1 cellular context compared by ENCODE assay signal in the genomic region with DNA sequence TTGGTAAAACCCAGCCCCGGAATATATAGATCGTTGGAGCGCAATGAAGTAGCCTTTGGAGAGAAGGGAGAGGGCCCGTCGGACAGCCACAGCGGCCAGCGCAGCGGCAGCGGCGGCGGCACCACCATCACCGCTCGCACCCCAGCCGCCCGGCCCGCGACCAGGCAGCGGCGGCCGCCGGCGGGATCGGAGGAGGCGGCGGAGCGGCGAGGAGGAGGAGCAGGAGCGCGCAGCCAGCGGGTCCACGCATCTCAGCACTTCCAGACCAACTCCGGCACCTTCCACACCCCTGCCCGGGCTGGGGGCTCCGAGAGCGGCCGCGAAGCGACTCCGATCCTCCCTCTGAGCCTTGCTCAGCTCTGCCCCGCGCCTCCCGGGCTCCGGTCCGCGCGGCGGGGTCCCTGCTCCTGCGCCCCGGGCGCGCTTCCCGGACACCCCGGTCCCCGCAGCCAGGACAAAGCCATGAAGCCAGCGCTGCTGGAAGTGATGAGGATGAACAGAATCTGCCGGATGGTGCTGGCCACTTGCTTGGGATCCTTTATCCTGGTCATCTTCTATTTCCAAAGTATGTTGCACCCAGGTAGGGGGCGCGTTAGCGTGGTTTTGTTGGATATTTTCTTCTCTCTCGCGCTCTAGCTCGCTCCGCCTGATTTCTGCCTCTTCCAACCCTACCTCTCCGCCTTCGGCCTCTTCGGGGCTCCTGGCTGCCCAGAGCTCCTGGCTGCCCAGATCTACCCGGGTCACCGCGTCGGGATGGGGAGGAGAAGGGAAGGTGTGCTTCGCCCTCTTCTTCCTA.
A peak's percentile ranks its signal among the peaks of the same experiment; 100 is the strongest.
TF ChIP-seq lines count a peak whose summit lies in the region.

No MANE protein-coding gene starts in this region.

TF ChIP-seq in GM12878, 131 proteins besides CTCF, POLR2A, EP300 and RAD21 (continued from another document and continues in another):
- TF ChIP-seq, protein P1, sequence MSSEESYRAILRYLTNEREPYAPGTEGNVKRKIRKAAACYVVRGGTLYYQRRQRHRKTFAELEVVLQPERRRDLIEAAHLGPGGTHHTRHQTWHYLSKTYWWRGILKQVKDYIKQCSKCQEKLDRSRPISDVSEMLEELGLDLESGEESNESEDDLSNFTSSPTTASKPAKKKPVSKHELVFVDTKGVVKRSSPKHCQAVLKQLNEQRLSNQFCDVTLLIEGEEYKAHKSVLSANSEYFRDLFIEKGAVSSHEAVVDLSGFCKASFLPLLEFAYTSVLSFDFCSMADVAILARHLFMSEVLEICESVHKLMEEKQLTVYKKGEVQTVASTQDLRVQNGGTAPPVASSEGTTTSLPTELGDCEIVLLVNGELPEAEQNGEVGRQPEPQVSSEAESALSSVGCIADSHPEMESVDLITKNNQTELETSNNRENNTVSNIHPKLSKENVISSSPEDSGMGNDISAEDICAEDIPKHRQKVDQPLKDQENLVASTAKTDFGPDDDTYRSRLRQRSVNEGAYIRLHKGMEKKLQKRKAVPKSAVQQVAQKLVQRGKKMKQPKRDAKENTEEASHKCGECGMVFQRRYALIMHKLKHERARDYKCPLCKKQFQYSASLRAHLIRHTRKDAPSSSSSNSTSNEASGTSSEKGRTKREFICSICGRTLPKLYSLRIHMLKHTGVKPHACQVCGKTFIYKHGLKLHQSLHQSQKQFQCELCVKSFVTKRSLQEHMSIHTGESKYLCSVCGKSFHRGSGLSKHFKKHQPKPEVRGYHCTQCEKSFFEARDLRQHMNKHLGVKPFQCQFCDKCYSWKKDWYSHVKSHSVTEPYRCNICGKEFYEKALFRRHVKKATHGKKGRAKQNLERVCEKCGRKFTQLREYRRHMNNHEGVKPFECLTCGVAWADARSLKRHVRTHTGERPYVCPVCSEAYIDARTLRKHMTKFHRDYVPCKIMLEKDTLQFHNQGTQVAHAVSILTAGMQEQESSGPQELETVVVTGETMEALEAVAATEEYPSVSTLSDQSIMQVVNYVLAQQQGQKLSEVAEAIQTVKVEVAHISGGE (CRISPR knock-in tag; IDR thresholded peaks at IDR 0.05) = no peak
- no peak for TF ChIP-seq RFX5 (IDR thresholded peaks at IDR 0.05; ENCODE audit: low read depth, low read length)
- TF ChIP-seq, protein P2, sequence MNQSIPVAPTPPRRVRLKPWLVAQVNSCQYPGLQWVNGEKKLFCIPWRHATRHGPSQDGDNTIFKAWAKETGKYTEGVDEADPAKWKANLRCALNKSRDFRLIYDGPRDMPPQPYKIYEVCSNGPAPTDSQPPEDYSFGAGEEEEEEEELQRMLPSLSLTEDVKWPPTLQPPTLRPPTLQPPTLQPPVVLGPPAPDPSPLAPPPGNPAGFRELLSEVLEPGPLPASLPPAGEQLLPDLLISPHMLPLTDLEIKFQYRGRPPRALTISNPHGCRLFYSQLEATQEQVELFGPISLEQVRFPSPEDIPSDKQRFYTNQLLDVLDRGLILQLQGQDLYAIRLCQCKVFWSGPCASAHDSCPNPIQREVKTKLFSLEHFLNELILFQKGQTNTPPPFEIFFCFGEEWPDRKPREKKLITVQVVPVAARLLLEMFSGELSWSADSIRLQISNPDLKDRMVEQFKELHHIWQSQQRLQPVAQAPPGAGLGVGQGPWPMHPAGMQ (IDR thresholded peaks at IDR 0.05; ENCODE audit: borderline replicate concordance) = no peak
- no peak for TF ChIP-seq STAT3 (IDR thresholded peaks at IDR 0.05; ENCODE audit: low read depth, low read length)
- no peak for TF ChIP-seq FOXK2 (IDR thresholded peaks at IDR 0.05)
- TF ChIP-seq EGR1 (IDR thresholded peaks at IDR 0.05; ENCODE audit: borderline replicate concordance in 1 of 2, low read depth in 2 of 2, low read length in 2 of 2) = no peak
- TF ChIP-seq SP1 (IDR thresholded peaks at IDR 0.05; ENCODE audit: low read depth, low read length) = no peak
- TF ChIP-seq EED (IDR thresholded peaks at IDR 0.05; ENCODE audit: low read depth) = peak; percentile 71; the same call in 1 of the 2 replicates
- TF ChIP-seq ZNF217 (IDR thresholded peaks at IDR 0.05) = no peak
- TF ChIP-seq, protein P3, sequence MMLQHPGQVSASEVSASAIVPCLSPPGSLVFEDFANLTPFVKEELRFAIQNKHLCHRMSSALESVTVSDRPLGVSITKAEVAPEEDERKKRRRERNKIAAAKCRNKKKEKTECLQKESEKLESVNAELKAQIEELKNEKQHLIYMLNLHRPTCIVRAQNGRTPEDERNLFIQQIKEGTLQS (IDR thresholded peaks at IDR 0.05; ENCODE audit: borderline replicate concordance, extremely low read depth, low read depth, low read length) = no peak
- no peak for TF ChIP-seq TARDBP (IDR thresholded peaks at IDR 0.05; ENCODE audit: borderline replicate concordance)
- TF ChIP-seq CBX3 (IDR thresholded peaks at IDR 0.05; ENCODE audit: borderline replicate concordance, low read depth) = no peak
- TF ChIP-seq, protein P4, sequence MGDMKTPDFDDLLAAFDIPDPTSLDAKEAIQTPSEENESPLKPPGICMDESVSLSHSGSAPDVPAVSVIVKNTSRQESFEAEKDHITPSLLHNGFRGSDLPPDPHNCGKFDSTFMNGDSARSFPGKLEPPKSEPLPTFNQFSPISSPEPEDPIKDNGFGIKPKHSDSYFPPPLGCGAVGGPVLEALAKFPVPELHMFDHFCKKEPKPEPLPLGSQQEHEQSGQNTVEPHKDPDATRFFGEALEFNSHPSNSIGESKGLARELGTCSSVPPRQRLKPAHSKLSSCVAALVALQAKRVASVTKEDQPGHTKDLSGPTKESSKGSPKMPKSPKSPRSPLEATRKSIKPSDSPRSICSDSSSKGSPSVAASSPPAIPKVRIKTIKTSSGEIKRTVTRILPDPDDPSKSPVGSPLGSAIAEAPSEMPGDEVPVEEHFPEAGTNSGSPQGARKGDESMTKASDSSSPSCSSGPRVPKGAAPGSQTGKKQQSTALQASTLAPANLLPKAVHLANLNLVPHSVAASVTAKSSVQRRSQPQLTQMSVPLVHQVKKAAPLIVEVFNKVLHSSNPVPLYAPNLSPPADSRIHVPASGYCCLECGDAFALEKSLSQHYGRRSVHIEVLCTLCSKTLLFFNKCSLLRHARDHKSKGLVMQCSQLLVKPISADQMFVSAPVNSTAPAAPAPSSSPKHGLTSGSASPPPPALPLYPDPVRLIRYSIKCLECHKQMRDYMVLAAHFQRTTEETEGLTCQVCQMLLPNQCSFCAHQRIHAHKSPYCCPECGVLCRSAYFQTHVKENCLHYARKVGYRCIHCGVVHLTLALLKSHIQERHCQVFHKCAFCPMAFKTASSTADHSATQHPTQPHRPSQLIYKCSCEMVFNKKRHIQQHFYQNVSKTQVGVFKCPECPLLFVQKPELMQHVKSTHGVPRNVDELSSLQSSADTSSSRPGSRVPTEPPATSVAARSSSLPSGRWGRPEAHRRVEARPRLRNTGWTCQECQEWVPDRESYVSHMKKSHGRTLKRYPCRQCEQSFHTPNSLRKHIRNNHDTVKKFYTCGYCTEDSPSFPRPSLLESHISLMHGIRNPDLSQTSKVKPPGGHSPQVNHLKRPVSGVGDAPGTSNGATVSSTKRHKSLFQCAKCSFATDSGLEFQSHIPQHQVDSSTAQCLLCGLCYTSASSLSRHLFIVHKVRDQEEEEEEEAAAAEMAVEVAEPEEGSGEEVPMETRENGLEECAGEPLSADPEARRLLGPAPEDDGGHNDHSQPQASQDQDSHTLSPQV (IDR thresholded peaks at IDR 0.05) = no peak
- no peak for TF ChIP-seq SMAD1 (IDR thresholded peaks at IDR 0.05; ENCODE audit: low read depth, partially characterized antibody)
- TF ChIP-seq CREB1 (IDR thresholded peaks at IDR 0.05; ENCODE audit: low read depth) = no peak
- TF ChIP-seq ZNF207 (IDR thresholded peaks at IDR 0.05; ENCODE audit: borderline replicate concordance) = peak; percentile 22; the same call in 1 of the 2 replicates
- TF ChIP-seq IKZF1 (conservative IDR thresholded peaks at IDR 0.05) = peak; percentile 84
- TF ChIP-seq YY1 (IDR thresholded peaks at IDR 0.05; ENCODE audit: low read depth, low read length) = no peak; the same call in none of the 2 replicates
- no peak for TF ChIP-seq SREBF2 (IDR thresholded peaks at IDR 0.05; ENCODE audit: low read length)
- TF ChIP-seq SREBF1 (IDR thresholded peaks at IDR 0.05; ENCODE audit: low read length) = no peak
- TF ChIP-seq BACH1 (IDR thresholded peaks at IDR 0.05; ENCODE audit: borderline replicate concordance) = no peak
- TF ChIP-seq POLR2AphosphoS5 (IDR thresholded peaks at IDR 0.05; ENCODE audit: low read length) = peak; percentile 41; the same call in 1 of the 2 replicates
- TF ChIP-seq PAX8 (IDR thresholded peaks at IDR 0.05) = no peak
- no peak for TF ChIP-seq KDM1A (IDR thresholded peaks at IDR 0.05; ENCODE audit: borderline replicate concordance)
- no peak for TF ChIP-seq CHD1 (IDR thresholded peaks at IDR 0.05; ENCODE audit: low read depth, low read length)
- no peak for TF ChIP-seq MTA2 (IDR thresholded peaks at IDR 0.05; ENCODE audit: low read depth)
- TF ChIP-seq, protein P5, sequence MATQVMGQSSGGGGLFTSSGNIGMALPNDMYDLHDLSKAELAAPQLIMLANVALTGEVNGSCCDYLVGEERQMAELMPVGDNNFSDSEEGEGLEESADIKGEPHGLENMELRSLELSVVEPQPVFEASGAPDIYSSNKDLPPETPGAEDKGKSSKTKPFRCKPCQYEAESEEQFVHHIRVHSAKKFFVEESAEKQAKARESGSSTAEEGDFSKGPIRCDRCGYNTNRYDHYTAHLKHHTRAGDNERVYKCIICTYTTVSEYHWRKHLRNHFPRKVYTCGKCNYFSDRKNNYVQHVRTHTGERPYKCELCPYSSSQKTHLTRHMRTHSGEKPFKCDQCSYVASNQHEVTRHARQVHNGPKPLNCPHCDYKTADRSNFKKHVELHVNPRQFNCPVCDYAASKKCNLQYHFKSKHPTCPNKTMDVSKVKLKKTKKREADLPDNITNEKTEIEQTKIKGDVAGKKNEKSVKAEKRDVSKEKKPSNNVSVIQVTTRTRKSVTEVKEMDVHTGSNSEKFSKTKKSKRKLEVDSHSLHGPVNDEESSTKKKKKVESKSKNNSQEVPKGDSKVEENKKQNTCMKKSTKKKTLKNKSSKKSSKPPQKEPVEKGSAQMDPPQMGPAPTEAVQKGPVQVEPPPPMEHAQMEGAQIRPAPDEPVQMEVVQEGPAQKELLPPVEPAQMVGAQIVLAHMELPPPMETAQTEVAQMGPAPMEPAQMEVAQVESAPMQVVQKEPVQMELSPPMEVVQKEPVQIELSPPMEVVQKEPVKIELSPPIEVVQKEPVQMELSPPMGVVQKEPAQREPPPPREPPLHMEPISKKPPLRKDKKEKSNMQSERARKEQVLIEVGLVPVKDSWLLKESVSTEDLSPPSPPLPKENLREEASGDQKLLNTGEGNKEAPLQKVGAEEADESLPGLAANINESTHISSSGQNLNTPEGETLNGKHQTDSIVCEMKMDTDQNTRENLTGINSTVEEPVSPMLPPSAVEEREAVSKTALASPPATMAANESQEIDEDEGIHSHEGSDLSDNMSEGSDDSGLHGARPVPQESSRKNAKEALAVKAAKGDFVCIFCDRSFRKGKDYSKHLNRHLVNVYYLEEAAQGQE (IDR thresholded peaks at IDR 0.05; ENCODE audit: low read depth, low read length) = no peak
- TF ChIP-seq JUNB (IDR thresholded peaks at IDR 0.05) = no peak
- TF ChIP-seq SMARCA5 (IDR thresholded peaks at IDR 0.05) = peak; percentile 49
- no peak for TF ChIP-seq ZNF384 (IDR thresholded peaks at IDR 0.05; ENCODE audit: borderline replicate concordance, low read depth, low read length)
- no peak for TF ChIP-seq HDAC2 (IDR thresholded peaks at IDR 0.05)
- TF ChIP-seq FOXM1 (IDR thresholded peaks at IDR 0.05; ENCODE audit: low read depth, low read length) = no peak
- TF ChIP-seq BMI1 (IDR thresholded peaks at IDR 0.05; ENCODE audit: borderline replicate concordance) = no peak
- TF ChIP-seq GATAD2B (conservative IDR thresholded peaks at IDR 0.05; ENCODE audit: low read depth) = peak; percentile 93
- peak; percentile 38; the same call in 1 of the 2 replicates for TF ChIP-seq SMC3 (IDR thresholded peaks at IDR 0.05; ENCODE audit: borderline replicate concordance, low read length)
- TF ChIP-seq RAD51 (IDR thresholded peaks at IDR 0.05) = no peak
- TF ChIP-seq GABPA (IDR thresholded peaks at IDR 0.05; ENCODE audit: low read depth) = no peak
- no peak for TF ChIP-seq ZNF274 (IDR thresholded peaks at IDR 0.05; ENCODE audit: insufficient read depth, insufficient read length)
- no peak; the same call in 1 of the 2 replicates for TF ChIP-seq POLR2AphosphoS2 (IDR thresholded peaks at IDR 0.05; ENCODE audit: low read depth, low read length)
- no peak for TF ChIP-seq CHD2 (IDR thresholded peaks at IDR 0.05; ENCODE audit: borderline replicate concordance, low read depth, low read length)
- no peak for TF ChIP-seq CEBPB (IDR thresholded peaks at IDR 0.05; ENCODE audit: borderline replicate concordance in 1 of 2, low read depth in 2 of 2, low read length in 2 of 2)
- no peak for TF ChIP-seq RCOR1 (conservative IDR thresholded peaks at IDR 0.05; ENCODE audit: low read depth, low read length)
- TF ChIP-seq, protein P6, sequence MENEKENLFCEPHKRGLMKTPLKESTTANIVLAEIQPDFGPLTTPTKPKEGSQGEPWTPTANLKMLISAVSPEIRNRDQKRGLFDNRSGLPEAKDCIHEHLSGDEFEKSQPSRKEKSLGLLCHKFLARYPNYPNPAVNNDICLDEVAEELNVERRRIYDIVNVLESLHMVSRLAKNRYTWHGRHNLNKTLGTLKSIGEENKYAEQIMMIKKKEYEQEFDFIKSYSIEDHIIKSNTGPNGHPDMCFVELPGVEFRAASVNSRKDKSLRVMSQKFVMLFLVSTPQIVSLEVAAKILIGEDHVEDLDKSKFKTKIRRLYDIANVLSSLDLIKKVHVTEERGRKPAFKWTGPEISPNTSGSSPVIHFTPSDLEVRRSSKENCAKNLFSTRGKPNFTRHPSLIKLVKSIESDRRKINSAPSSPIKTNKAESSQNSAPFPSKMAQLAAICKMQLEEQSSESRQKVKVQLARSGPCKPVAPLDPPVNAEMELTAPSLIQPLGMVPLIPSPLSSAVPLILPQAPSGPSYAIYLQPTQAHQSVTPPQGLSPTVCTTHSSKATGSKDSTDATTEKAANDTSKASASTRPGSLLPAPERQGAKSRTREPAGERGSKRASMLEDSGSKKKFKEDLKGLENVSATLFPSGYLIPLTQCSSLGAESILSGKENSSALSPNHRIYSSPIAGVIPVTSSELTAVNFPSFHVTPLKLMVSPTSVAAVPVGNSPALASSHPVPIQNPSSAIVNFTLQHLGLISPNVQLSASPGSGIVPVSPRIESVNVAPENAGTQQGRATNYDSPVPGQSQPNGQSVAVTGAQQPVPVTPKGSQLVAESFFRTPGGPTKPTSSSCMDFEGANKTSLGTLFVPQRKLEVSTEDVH (IDR thresholded peaks at IDR 0.05; ENCODE audit: low read depth, partially characterized antibody) = no peak
- TF ChIP-seq, protein P7, sequence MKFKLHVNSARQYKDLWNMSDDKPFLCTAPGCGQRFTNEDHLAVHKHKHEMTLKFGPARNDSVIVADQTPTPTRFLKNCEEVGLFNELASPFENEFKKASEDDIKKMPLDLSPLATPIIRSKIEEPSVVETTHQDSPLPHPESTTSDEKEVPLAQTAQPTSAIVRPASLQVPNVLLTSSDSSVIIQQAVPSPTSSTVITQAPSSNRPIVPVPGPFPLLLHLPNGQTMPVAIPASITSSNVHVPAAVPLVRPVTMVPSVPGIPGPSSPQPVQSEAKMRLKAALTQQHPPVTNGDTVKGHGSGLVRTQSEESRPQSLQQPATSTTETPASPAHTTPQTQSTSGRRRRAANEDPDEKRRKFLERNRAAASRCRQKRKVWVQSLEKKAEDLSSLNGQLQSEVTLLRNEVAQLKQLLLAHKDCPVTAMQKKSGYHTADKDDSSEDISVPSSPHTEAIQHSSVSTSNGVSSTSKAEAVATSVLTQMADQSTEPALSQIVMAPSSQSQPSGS (IDR thresholded peaks at IDR 0.05; ENCODE audit: low read length) = no peak
- peak; percentile 5 for TF ChIP-seq RELA (IDR thresholded peaks at IDR 0.05; ENCODE audit: borderline replicate concordance, partially characterized antibody)
- TF ChIP-seq KAT2A (conservative IDR thresholded peaks at IDR 0.05; ENCODE audit: control insufficient read depth, low read depth, low read length) = no peak
- peak; percentile 84 for TF ChIP-seq DPF2 (IDR thresholded peaks at IDR 0.05)
- no peak for TF ChIP-seq NRF1 (conservative IDR thresholded peaks at IDR 0.05; ENCODE audit: low read depth, low read length)
- no peak for TF ChIP-seq SRF (IDR thresholded peaks at IDR 0.05; ENCODE audit: low read depth in 2 of 2, low read length in 2 of 2)
